ENCODE assay signal across 30 cellular contexts in genomic region chrX:115112411-115112810, GRCh38.
"Had no signal": no experiment of that assay in that cellular context is flagged by ENCODE, and none has a peak within 500 bp of the region (broad histone marks: within the 10 kb centered on the region; RNA-seq: fewer than 3 reads in every experiment).

No MANE protein-coding gene starts in this region.

- DNase-seq: activated CD4-positive, alpha-beta memory T cell treated with anti-CD3 and anti-CD28 coated beads, Interleukin-2, amount 10 ng/mL, durations not matched to agents 7 days and 5 days; activated CD4-positive, alpha-beta T cell treated with anti-CD3 and anti-CD28 coated beads for 1 hour; activated CD4-positive, alpha-beta T cell treated with anti-CD3 and anti-CD28 coated beads for 48 hours; activated CD4-positive, CD25-positive, alpha-beta regulatory T cell; activated CD8-positive, alpha-beta memory T cell treated with anti-CD3 and anti-CD28 coated beads for 24 hours; activated CD8-positive, alpha-beta memory T cell treated with anti-CD3 and anti-CD28 coated beads, Interleukin-2, amount 10 ng/mL, durations not matched to agents 7 days and 5 days; activated CD8-positive, alpha-beta memory T cell treated with anti-CD3 and anti-CD28 coated beads, Interleukin-2, amount 50 U/mL, for 48 hours; activated effector memory CD4-positive, alpha-beta T cell treated with Interleukin-2 at 50 U/mL for 16 hours; activated naive CD4-positive, alpha-beta T cell treated with anti-CD3 and anti-CD28 coated beads, Interleukin-2, amount 10 ng/mL, durations not matched to agents 7 days and 5 days; activated naive CD8-positive, alpha-beta T cell treated with anti-CD3 and anti-CD28 coated beads, Interleukin-2, amount 50 U/mL, for 24 hours; activated T-cell treated with anti-CD3 and anti-CD28 coated beads, Interleukin-2, amount 50 U/mL, for 48 hours; amniotic stem cell; aorta; brain microvascular endothelial cell; central memory CD4-positive, alpha-beta T cell; Karpas-422; NCI-H1105; NCI-H1417 treated with DMSO at 0.1 percent for 48 hours; NCI-H187 treated with DMSO at 0.1 percent for 48 hours; NCI-H2081; NCI-H2171 treated with DMSO at 0.1 percent for 48 hours; NCI-H2227 treated with DMSO at 0.1 percent for 48 hours; NCI-H446; NCI-H524; SHP77; SJCRH30; T1000; WERI-Rb-1 had no signal

- H3K36me3 ChIP-seq: brain microvascular endothelial cell, SJCRH30, WERI-Rb-1 had no signal

- H3K9me3 ChIP-seq: SJCRH30 had no signal

- ATAC-seq: activated CD8-positive, alpha-beta memory T cell treated with anti-CD3 and anti-CD28 coated beads, Interleukin-2, amount 10 ng/mL, durations not matched to agents 7 days and 5 days; activated naive CD8-positive, alpha-beta T cell treated with anti-CD3 and anti-CD28 coated beads, Interleukin-2, amount 50 U/mL, for 24 hours; Panc1 had no signal

- H3K4me1 ChIP-seq: SJCRH30 had no signal

- H3K27me3 ChIP-seq: brain microvascular endothelial cell, SJCRH30 had no signal

- H3K27ac ChIP-seq: brain microvascular endothelial cell, SJCRH30, SK-N-MC, WERI-Rb-1 had no signal

- H3K4me3 ChIP-seq: SJCRH30, SK-N-MC had no signal
